In the genomic region with DNA sequence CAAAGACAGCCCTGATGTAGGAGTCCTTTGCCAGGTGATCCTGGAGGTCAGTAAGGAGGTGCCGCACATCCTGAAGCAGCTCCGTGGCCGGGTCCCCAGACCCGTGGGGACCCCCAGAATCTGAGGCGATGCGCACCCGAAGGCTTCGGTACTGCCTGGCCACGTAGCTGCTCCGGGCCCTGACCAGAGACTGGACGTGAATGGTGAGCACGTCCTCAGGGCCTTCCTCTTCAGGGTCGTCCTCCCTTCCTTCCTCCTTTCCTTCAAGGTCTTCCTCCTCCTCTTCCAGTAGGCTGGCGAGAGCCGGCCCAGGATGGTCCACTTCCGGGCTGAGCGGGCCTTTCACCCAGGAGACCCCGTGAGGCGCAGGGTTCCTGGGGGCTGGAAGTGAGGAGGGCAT, we compare ENCODE assay signal across 8 cellular contexts. TPM values are rescaled to one million over a fixed set of nuclear protein-coding genes. Genes with fewer than 3 reads are reported as not detected.
DNase-seq lines count a peak whose midpoint lies in the region; ATAC-seq and TF ChIP-seq lines count a peak whose summit lies in the region.

No MANE protein-coding gene starts in this region.

- CTCF ChIA-PET in activated CD4-positive, alpha-beta T cell treated with anti-CD3 and anti-CD28 coated beads, Interleukin-2, amount 10 ng/mL, durations not matched to agents 7 days and 5 days (lab: Charles Lee): interaction anchor here (0.9 to 2.3 kb wide), 8 partner anchors 9 to 468 kb away, joined by 3 to 28 read pairs (median 4); partner anchors contain the start of genes FAM98C and RINL

- no peaks in the 10 kb centered on the region for H3K9me3 ChIP-seq in Karpas-422 (ENCODE audit: low read length)

- no peak overlapping the region for H3K27ac ChIP-seq in Karpas-422 (ENCODE audit: low read length)

- H3K36me3 Mint-ChIP-seq in activated CD4-positive, alpha-beta T cell treated with anti-CD3 and anti-CD28 coated beads, Interleukin-2, amount 10 ng/mL, durations not matched to agents 7 days and 5 days (ENCODE audit: low read depth): peaks cover 36% of the 10 kb centered on the region
- peaks cover 20% of the 10 kb centered on the region for H3K36me3 Mint-ChIP-seq in central memory CD8-positive, alpha-beta T cell (ENCODE audit: insufficient read depth)
- H3K36me3 Mint-ChIP-seq in osteocyte (ENCODE audit: unreplicated experiment): no peaks in the 10 kb centered on the region

- H3K27me3 ChIP-seq in Karpas-422 (ENCODE audit: low read length): no peaks in the 10 kb centered on the region

- peak overlapping the region; percentile 66; the same call in 1 of the 2 replicates for H3K4me3 ChIP-seq in Karpas-422 (ENCODE audit: low read length)

- no peaks in the 10 kb centered on the region; the same call in 1 of the 2 replicates for H3K79me2 ChIP-seq in Karpas-422 (ENCODE audit: low read length)

- H3K9me2 ChIP-seq in Karpas-422 (replicated peaks; ENCODE audit: insufficient read depth, low read length): no peaks in the 10 kb centered on the region

- peak overlapping the region; percentile 84 for H3K4me3 Mint-ChIP-seq in activated CD4-positive, alpha-beta T cell treated with anti-CD3 and anti-CD28 coated beads, Interleukin-2, amount 10 ng/mL, durations not matched to agents 7 days and 5 days
- H3K4me3 Mint-ChIP-seq in central memory CD8-positive, alpha-beta T cell: peak overlapping the region; percentile 86
- peak overlapping the region; percentile 14 for H3K4me3 Mint-ChIP-seq in osteocyte (ENCODE audit: unreplicated experiment)

- in situ Hi-C loops in G401 (cut with HindIII; ENCODE audit: low sequenced_read_pairs): no loop called here

- peak overlapping the region; percentile 61 for H3K9ac ChIP-seq in Karpas-422 (ENCODE audit: low read length)

- ATAC-seq in central memory CD8-positive, alpha-beta T cell (replicated peaks; ENCODE audit: extremely low read depth, poor library complexity, severe bottlenecking): no peak
- ATAC-seq in GM21367 (IDR thresholded peaks at IDR 0.05; ENCODE audit: unreplicated experiment): no peak

- H3K4me2 ChIP-seq in Karpas-422 (ENCODE audit: low read depth, low read length, poor library complexity, severe bottlenecking): peak overlapping the region; percentile 77

- peak overlapping the region; percentile 86 for H3K27ac Mint-ChIP-seq in activated CD4-positive, alpha-beta T cell treated with anti-CD3 and anti-CD28 coated beads, Interleukin-2, amount 10 ng/mL, durations not matched to agents 7 days and 5 days
- peak overlapping the region; percentile 95 for H3K27ac Mint-ChIP-seq in central memory CD8-positive, alpha-beta T cell (ENCODE audit: low read depth)
- no peak overlapping the region for H3K27ac Mint-ChIP-seq in osteocyte (ENCODE audit: unreplicated experiment)

- peaks cover 24% of the 10 kb centered on the region for H3K4me1 ChIP-seq in Karpas-422 (ENCODE audit: low read length)

- H3K36me3 ChIP-seq in Karpas-422 (ENCODE audit: insufficient read depth, low read length): no peaks in the 10 kb centered on the region; the same call in 1 of the 2 replicates

- H3K4me1 Mint-ChIP-seq in activated CD4-positive, alpha-beta T cell treated with anti-CD3 and anti-CD28 coated beads, Interleukin-2, amount 10 ng/mL, durations not matched to agents 7 days and 5 days: peaks cover 47% of the 10 kb centered on the region
- H3K4me1 Mint-ChIP-seq in central memory CD8-positive, alpha-beta T cell: peaks cover 24% of the 10 kb centered on the region
- H3K4me1 Mint-ChIP-seq in osteocyte (ENCODE audit: unreplicated experiment): peaks cover 8% of the 10 kb centered on the region

- no peaks in the 10 kb centered on the region for H4K20me1 ChIP-seq in Karpas-422 (ENCODE audit: insufficient read depth, low read depth, low read length)

- H3K27me3 Mint-ChIP-seq in activated CD4-positive, alpha-beta T cell treated with anti-CD3 and anti-CD28 coated beads, Interleukin-2, amount 10 ng/mL, durations not matched to agents 7 days and 5 days: no peaks in the 10 kb centered on the region
- no peaks in the 10 kb centered on the region for H3K27me3 Mint-ChIP-seq in central memory CD8-positive, alpha-beta T cell
- no peaks in the 10 kb centered on the region for H3K27me3 Mint-ChIP-seq in osteocyte (ENCODE audit: unreplicated experiment)

- no peaks in the 10 kb centered on the region for H3K9me3 Mint-ChIP-seq in activated CD4-positive, alpha-beta T cell treated with anti-CD3 and anti-CD28 coated beads, Interleukin-2, amount 10 ng/mL, durations not matched to agents 7 days and 5 days
- H3K9me3 Mint-ChIP-seq in central memory CD8-positive, alpha-beta T cell: no peaks in the 10 kb centered on the region
- no peaks in the 10 kb centered on the region for H3K9me3 Mint-ChIP-seq in osteocyte (ENCODE audit: unreplicated experiment)

- POLR2A ChIA-PET in activated CD4-positive, alpha-beta T cell treated with anti-CD3 and anti-CD28 coated beads, Interleukin-2, amount 10 ng/mL, durations not matched to agents 7 days and 5 days (lab: Charles Lee): no interaction called here

- no peak overlapping the region for H2AFZ ChIP-seq in Karpas-422 (ENCODE audit: low read length)

- no peak for TF ChIP-seq CTCF in osteocyte (IDR thresholded peaks at IDR 0.05)

- DNase-seq in activated CD4-positive, alpha-beta T cell treated with anti-CD3 and anti-CD28 coated beads, Interleukin-2, amount 10 ng/mL, durations not matched to agents 7 days and 5 days: no peak
- no peak for DNase-seq in activated CD4-positive, alpha-beta T cell treated with anti-CD3 and anti-CD28 coated beads, Interleukin-2, amount 50 U/mL, for 4 hours
- DNase-seq in Karpas-422 (no peak), osteocyte (ENCODE audit: extremely low spot score, unreplicated experiment) (no peak), G401 (ENCODE audit: low spot score) (no peak), midbrain (lab: John Stamatoyannopoulos, UW) (no peak)
- DNase-seq in central memory CD8-positive, alpha-beta T cell (ENCODE audit: low spot score in 2 of 2): no peak

RNA-seq across cellular contexts. Expression of gene RINL, which starts 7.5 kb away (rescaled TPM):
- 10 to 100 TPM; 65.0 to 66.9 TPM for total RNA-seq in activated CD4-positive, alpha-beta T cell treated with anti-CD3 and anti-CD28 coated beads, Interleukin-2, amount 10 ng/mL, durations not matched to agents 7 days and 5 days
- total RNA-seq in Karpas-422 (2014; rRNA removed; shearing (Covaris generic); ENCODE audit: low replicate concordance): 69.3 and 77.5 TPM in 2 replicates
- total RNA-seq in osteocyte: 0.55 TPM in 1 of 2 replicates, not detected in the other
- 5.6 and 7.3 TPM in 2 replicates for total RNA-seq in G401 (2014; rRNA removed; shearing (Covaris generic))

RNA-seq across cellular contexts. Expression of gene HNRNPL, which starts 20.8 kb away (rescaled TPM):
- 100 to 1,000 TPM; 517 to 535 TPM for total RNA-seq in activated CD4-positive, alpha-beta T cell treated with anti-CD3 and anti-CD28 coated beads, Interleukin-2, amount 10 ng/mL, durations not matched to agents 7 days and 5 days
- total RNA-seq in Karpas-422 (2014; rRNA removed; shearing (Covaris generic); ENCODE audit: low replicate concordance): 212 and 217 TPM in 2 replicates
- 262 and 277 TPM in 2 replicates for total RNA-seq in osteocyte
- 600 and 749 TPM in 2 replicates for total RNA-seq in G401 (2014; rRNA removed; shearing (Covaris generic))

RNA-seq across cellular contexts. Expression of gene SIRT2, which starts 28.8 kb away (rescaled TPM):
- total RNA-seq in activated CD4-positive, alpha-beta T cell treated with anti-CD3 and anti-CD28 coated beads, Interleukin-2, amount 10 ng/mL, durations not matched to agents 7 days and 5 days: 10 to 100 TPM; 45.2 to 47.1 TPM
- 19.5 and 24.7 TPM in 2 replicates for total RNA-seq in Karpas-422 (2014; rRNA removed; shearing (Covaris generic); ENCODE audit: low replicate concordance)
- total RNA-seq in osteocyte: 70.2 and 72.4 TPM in 2 replicates
- 114 and 122 TPM in 2 replicates for total RNA-seq in G401 (2014; rRNA removed; shearing (Covaris generic))

RNA-seq across cellular contexts. Expression of gene NFKBIB, which starts 29.2 kb away (rescaled TPM):
- 10 to 100 TPM; 31.6 to 32.2 TPM for total RNA-seq in activated CD4-positive, alpha-beta T cell treated with anti-CD3 and anti-CD28 coated beads, Interleukin-2, amount 10 ng/mL, durations not matched to agents 7 days and 5 days
- 13.5 and 18.7 TPM in 2 replicates for total RNA-seq in Karpas-422 (2014; rRNA removed; shearing (Covaris generic); ENCODE audit: low replicate concordance)
- total RNA-seq in osteocyte: 18.0 and 18.7 TPM in 2 replicates
- total RNA-seq in G401 (2014; rRNA removed; shearing (Covaris generic)): 48.1 and 63.2 TPM in 2 replicates

RNA-seq across cellular contexts. Expression of gene ECH1, which starts 39.0 kb away (rescaled TPM):
- total RNA-seq in activated CD4-positive, alpha-beta T cell treated with anti-CD3 and anti-CD28 coated beads, Interleukin-2, amount 10 ng/mL, durations not matched to agents 7 days and 5 days: 100 to 1,000 TPM; 143 to 144 TPM
- 150 and 162 TPM in 2 replicates for total RNA-seq in Karpas-422 (2014; rRNA removed; shearing (Covaris generic); ENCODE audit: low replicate concordance)
- total RNA-seq in osteocyte: 83.6 and 99.1 TPM in 2 replicates
- total RNA-seq in G401 (2014; rRNA removed; shearing (Covaris generic)): 210 and 267 TPM in 2 replicates

Comparison
In these comparisons a context has a peak if more than half of its experiments do, and no peak if none do; other contexts are left out.
1. H3K4me3 Mint-ChIP-seq: peak in every context shown above with its lines; median percentile 86 in central memory CD8-positive, alpha-beta T cell; 84 in activated CD4-positive, alpha-beta T cell treated with anti-CD3 and anti-CD28 coated beads, Interleukin-2, amount 10 ng/mL, durations not matched to agents 7 days and 5 days; 14 in osteocyte.